19 cellular contexts compared by ENCODE assay signal in the genomic region with DNA sequence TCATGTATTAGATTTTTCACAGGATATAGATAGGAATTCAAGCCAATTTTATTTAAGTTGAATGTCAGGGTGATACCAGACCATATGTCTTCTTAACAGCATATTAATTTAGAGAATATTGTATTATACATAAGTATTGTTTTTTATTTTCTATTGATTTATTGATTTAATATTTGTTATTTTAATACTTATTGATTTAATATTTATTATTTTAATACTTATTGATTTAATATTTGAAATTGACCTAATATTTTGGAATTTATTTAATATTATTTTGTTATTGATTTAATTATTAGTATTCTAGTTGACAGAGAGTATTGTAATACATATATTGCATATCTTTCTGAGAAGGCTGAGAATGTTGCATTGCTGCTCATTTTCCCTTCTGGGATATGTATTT.
DNase-seq lines count a peak whose midpoint lies in the region; ATAC-seq, FAIRE-seq and TF ChIP-seq lines count a peak whose summit lies in the region.
"Had no signal": no experiment of that assay in that cellular context is flagged by ENCODE, and none has a peak within 500 bp of the region (broad histone marks: within the 10 kb centered on the region; RNA-seq: fewer than 3 reads in every experiment).

No MANE protein-coding gene starts in this region.

- no peaks in the 10 kb centered on the region for H3K9me3 ChIP-seq in small intestine (ENCODE audit: control insufficient read depth, low read depth)

- POLR2A ChIA-PET in WTC11 (lab: Charles Lee): no interaction called here

- ATAC-seq in WTC11 (no peak), HG02981 (IDR thresholded peaks at IDR 0.05; ENCODE audit: unreplicated experiment) (no peak), GM19452 (IDR thresholded peaks at IDR 0.05; ENCODE audit: unreplicated experiment) (no peak), HG03342 (IDR thresholded peaks at IDR 0.05; ENCODE audit: unreplicated experiment) (no peak)
- ATAC-seq: GM12878 had no signal

- FAIRE-seq in G401.6 (lab: Jason Lieb, UNC): peak; percentile 88
- FAIRE-seq in frontal cortex (lab: Jason Lieb, UNC): peak; percentile 96
- peak; percentile 57 for FAIRE-seq in small intestine (lab: Jason Lieb, UNC)
- FAIRE-seq: GM12878, H54 had no signal

- no peak overlapping the region for H3K27ac ChIP-seq in small intestine (ENCODE audit: low read depth in 1 of 2, low read length in 1 of 2)

- no peak for DNase-seq in WTC11 (ENCODE audit: low spot score)
- DNase-seq in frontal cortex (ENCODE audit: low spot score in 2 of 2): no peak
- no peak for DNase-seq in small intestine
- DNase-seq: 8988T; C1 segment of cervical spinal cord; Calu3; CD4-positive, alpha-beta memory T cell; COR-L47; DMS153; DND-41; GDM1; GOT3; HCEC 1CT had no signal

- H3K36me3 Mint-ChIP-seq in WTC11: no peaks in the 10 kb centered on the region
- H3K36me3 Mint-ChIP-seq: CD4-positive, alpha-beta memory T cell had no signal

- no peak overlapping the region for H3K27ac Mint-ChIP-seq in WTC11

- CTCF ChIA-PET in WTC11 (lab: Charles Lee): no interaction called here

- H3K4me1 Mint-ChIP-seq in WTC11: peaks cover 5% of the 10 kb centered on the region

- no peaks in the 10 kb centered on the region for H3K36me3 ChIP-seq in small intestine (ENCODE audit: control insufficient read depth in 2 of 2, insufficient read depth in 2 of 2, low read length in 2 of 2)

- no peak for TF ChIP-seq CTCF in WTC11 (IDR thresholded peaks at IDR 0.05)

- H3K4me3 Mint-ChIP-seq in WTC11: no peak overlapping the region
- H3K4me3 Mint-ChIP-seq: CD4-positive, alpha-beta memory T cell had no signal

- no peaks in the 10 kb centered on the region for H3K27me3 ChIP-seq in small intestine (ENCODE audit: control insufficient read depth in 2 of 2, insufficient read depth in 2 of 2, low read length in 2 of 2)

- no peak overlapping the region for H3K4me3 ChIP-seq in small intestine (ENCODE audit: low read depth in 1 of 2, low read length in 2 of 2)
- H3K4me3 ChIP-seq: GM12878 had no signal

- no peaks in the 10 kb centered on the region for H3K9me3 Mint-ChIP-seq in WTC11
- H3K9me3 Mint-ChIP-seq: CD4-positive, alpha-beta memory T cell had no signal

- H3K27me3 Mint-ChIP-seq in WTC11 (ENCODE audit: low read depth): no peaks in the 10 kb centered on the region
- H3K27me3 Mint-ChIP-seq: CD4-positive, alpha-beta memory T cell had no signal

- no peaks in the 10 kb centered on the region for H3K4me1 ChIP-seq in small intestine (ENCODE audit: control insufficient read depth in 2 of 2, insufficient read depth in 1 of 2, low read depth in 1 of 2, low read length in 1 of 2)

TF ChIP-seq in WTC11, 78 proteins besides CTCF, POLR2A, EP300 and RAD21:
- TF ChIP-seq NR2C2 (CRISPR knock-in tag; IDR thresholded peaks at IDR 0.05) (no peak), HMGA2 (CRISPR knock-in tag; IDR thresholded peaks at IDR 0.05) (peak; percentile 98), JUN (CRISPR knock-in tag; IDR thresholded peaks at IDR 0.05) (no peak)
